ENCODE assay signal across 1 cellular context in the genomic region with DNA sequence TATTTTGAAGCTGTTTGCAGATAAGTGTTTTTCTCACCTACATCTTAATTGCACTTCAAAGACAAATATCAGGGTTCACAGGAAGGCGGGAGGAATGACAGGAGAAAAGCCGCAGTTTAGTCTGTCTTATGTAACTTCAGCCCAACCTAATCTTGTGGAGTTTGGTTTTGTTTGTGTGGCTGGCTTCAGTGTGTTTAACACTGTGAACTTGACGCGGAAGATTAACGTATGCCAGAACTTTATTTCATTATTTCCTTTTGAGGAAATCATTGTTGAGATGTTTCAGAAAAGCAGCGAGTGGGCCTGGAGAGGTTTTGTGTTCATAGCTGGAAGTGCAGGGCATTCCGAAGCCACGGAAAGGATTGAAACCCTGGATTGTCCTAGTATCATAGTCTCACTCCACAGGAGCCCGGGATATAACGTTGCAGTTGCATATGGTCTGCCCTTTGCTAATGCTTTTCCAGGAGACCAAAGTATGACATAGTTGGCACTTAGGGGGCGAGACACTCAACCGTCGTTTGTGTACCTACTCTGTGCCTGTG.
TF ChIP-seq lines count a peak whose summit lies in the region.

No MANE protein-coding gene starts in this region.

TF ChIP-seq in GM23338, 12 proteins besides CTCF, POLR2A, EP300 and RAD21 (continued from another document):
- TF ChIP-seq, protein P1, sequence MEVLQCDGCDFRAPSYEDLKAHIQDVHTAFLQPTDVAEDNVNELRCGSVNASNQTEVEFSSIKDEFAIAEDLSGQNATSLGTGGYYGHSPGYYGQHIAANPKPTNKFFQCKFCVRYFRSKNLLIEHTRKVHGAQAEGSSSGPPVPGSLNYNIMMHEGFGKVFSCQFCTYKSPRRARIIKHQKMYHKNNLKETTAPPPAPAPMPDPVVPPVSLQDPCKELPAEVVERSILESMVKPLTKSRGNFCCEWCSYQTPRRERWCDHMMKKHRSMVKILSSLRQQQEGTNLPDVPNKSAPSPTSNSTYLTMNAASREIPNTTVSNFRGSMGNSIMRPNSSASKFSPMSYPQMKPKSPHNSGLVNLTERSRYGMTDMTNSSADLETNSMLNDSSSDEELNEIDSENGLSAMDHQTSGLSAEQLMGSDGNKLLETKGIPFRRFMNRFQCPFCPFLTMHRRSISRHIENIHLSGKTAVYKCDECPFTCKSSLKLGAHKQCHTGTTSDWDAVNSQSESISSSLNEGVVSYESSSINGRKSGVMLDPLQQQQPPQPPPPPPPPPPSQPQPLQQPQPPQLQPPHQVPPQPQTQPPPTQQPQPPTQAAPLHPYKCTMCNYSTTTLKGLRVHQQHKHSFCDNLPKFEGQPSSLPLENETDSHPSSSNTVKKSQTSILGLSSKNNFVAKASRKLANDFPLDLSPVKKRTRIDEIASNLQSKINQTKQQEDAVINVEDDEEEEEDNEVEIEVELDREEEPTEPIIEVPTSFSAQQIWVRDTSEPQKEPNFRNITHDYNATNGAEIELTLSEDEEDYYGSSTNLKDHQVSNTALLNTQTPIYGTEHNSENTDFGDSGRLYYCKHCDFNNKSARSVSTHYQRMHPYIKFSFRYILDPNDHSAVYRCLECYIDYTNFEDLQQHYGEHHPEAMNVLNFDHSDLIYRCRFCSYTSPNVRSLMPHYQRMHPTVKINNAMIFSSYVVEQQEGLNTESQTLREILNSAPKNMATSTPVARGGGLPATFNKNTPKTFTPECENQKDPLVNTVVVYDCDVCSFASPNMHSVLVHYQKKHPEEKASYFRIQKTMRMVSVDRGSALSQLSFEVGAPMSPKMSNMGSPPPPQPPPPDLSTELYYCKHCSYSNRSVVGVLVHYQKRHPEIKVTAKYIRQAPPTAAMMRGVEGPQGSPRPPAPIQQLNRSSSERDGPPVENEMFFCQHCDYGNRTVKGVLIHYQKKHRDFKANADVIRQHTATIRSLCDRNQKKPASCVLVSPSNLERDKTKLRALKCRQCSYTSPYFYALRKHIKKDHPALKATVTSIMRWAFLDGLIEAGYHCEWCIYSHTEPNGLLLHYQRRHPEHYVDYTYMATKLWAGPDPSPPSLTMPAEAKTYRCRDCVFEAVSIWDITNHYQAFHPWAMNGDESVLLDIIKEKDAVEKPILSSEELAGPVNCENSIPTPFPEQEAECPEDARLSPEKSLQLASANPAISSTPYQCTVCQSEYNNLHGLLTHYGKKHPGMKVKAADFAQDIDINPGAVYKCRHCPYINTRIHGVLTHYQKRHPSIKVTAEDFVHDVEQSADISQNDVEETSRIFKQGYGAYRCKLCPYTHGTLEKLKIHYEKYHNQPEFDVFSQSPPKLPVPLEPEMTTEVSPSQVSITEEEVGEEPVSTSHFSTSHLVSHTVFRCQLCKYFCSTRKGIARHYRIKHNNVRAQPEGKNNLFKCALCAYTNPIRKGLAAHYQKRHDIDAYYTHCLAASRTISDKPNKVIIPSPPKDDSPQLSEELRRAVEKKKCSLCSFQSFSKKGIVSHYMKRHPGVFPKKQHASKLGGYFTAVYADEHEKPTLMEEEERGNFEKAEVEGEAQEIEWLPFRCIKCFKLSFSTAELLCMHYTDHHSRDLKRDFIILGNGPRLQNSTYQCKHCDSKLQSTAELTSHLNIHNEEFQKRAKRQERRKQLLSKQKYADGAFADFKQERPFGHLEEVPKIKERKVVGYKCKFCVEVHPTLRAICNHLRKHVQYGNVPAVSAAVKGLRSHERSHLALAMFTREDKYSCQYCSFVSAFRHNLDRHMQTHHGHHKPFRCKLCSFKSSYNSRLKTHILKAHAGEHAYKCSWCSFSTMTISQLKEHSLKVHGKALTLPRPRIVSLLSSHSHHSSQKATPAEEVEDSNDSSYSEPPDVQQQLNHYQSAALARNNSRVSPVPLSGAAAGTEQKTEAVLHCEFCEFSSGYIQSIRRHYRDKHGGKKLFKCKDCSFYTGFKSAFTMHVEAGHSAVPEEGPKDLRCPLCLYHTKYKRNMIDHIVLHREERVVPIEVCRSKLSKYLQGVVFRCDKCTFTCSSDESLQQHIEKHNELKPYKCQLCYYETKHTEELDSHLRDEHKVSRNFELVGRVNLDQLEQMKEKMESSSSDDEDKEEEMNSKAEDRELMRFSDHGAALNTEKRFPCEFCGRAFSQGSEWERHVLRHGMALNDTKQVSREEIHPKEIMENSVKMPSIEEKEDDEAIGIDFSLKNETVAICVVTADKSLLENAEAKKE (CRISPR knock-in tag; IDR thresholded peaks at IDR 0.05): no peak
- TF ChIP-seq ZNF114 (CRISPR knock-in tag; IDR thresholded peaks at IDR 0.05) (no peak), EZH2phosphoT487 (IDR thresholded peaks at IDR 0.05; ENCODE audit: unreplicated experiment) (no peak), JUNB (IDR thresholded peaks at IDR 0.05; ENCODE audit: unreplicated experiment) (no peak), CREB1 (CRISPR knock-in tag; IDR thresholded peaks at IDR 0.05; ENCODE audit: low read depth) (no peak), NANOG (IDR thresholded peaks at IDR 0.05; ENCODE audit: borderline replicate concordance) (no peak)
- TF ChIP-seq, protein P2, sequence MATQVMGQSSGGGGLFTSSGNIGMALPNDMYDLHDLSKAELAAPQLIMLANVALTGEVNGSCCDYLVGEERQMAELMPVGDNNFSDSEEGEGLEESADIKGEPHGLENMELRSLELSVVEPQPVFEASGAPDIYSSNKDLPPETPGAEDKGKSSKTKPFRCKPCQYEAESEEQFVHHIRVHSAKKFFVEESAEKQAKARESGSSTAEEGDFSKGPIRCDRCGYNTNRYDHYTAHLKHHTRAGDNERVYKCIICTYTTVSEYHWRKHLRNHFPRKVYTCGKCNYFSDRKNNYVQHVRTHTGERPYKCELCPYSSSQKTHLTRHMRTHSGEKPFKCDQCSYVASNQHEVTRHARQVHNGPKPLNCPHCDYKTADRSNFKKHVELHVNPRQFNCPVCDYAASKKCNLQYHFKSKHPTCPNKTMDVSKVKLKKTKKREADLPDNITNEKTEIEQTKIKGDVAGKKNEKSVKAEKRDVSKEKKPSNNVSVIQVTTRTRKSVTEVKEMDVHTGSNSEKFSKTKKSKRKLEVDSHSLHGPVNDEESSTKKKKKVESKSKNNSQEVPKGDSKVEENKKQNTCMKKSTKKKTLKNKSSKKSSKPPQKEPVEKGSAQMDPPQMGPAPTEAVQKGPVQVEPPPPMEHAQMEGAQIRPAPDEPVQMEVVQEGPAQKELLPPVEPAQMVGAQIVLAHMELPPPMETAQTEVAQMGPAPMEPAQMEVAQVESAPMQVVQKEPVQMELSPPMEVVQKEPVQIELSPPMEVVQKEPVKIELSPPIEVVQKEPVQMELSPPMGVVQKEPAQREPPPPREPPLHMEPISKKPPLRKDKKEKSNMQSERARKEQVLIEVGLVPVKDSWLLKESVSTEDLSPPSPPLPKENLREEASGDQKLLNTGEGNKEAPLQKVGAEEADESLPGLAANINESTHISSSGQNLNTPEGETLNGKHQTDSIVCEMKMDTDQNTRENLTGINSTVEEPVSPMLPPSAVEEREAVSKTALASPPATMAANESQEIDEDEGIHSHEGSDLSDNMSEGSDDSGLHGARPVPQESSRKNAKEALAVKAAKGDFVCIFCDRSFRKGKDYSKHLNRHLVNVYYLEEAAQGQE (IDR thresholded peaks at IDR 0.05; ENCODE audit: unreplicated experiment): no peak
TF ChIP-seq in GM23338: peak in this region for 0.
